ENCODE assay signal across 9 cellular contexts in genomic region chr22:49923445-49923844, GRCh38. TPM values are rescaled to one million over a fixed set of nuclear protein-coding genes. Genes with fewer than 3 reads are reported as not detected.
DNase-seq lines count a peak whose midpoint lies in the region; ATAC-seq, FAIRE-seq and TF ChIP-seq lines count a peak whose summit lies in the region.
"Had no signal": no experiment of that assay in that cellular context is flagged by ENCODE, and none has a peak within 500 bp of the region (broad histone marks: within the 10 kb centered on the region; RNA-seq: fewer than 3 reads in every experiment).

No MANE protein-coding gene starts in this region.

- POLR2A ChIA-PET in activated CD4-positive, alpha-beta T cell treated with anti-CD3 and anti-CD28 coated beads, Interleukin-2, amount 10 ng/mL, durations not matched to agents 7 days and 5 days (lab: Charles Lee): no interaction called here
- POLR2A ChIA-PET in GM12878 (lab: Charles Lee): interaction anchor here (1.4 kb wide), 1 partner anchor 39 kb away, joined by 8 read pairs; no protein-coding TSS in a partner anchor

- H2AFZ ChIP-seq in GM12878 (ENCODE audit: control insufficient read depth, low read depth, low read length) (no peak overlapping the region), neuronal stem cell (ENCODE audit: low read length) (no peak overlapping the region)

- TF ChIP-seq RAD21 in GM12878 (IDR thresholded peaks at IDR 0.05; ENCODE audit: insufficient read depth, low read depth, low read length): peak; percentile 21; the same call in 1 of the 2 replicates

- H3K4me3 ChIP-seq in GM12878: no peak overlapping the region
- no peak overlapping the region for H3K4me3 ChIP-seq in neuronal stem cell (ENCODE audit: low read length in 2 of 2)

- H3K27me3 ChIP-seq in GM12878 (replicated peaks in 1 of 2; ENCODE audit: control insufficient read depth in 2 of 2, insufficient read depth in 2 of 2, low read length in 1 of 2) (no peaks in the 10 kb centered on the region), neuronal stem cell (ENCODE audit: control insufficient read depth in 3 of 3, insufficient read depth in 3 of 3, low read depth in 1 of 3, low read length in 3 of 3) (no peaks in the 10 kb centered on the region)

- H2BK5ac ChIP-seq in neuronal stem cell (ENCODE audit: low read length): no peak overlapping the region

- intact Hi-C loops in GM12878 (cut with micrococcal nuclease; ENCODE audit: unreplicated experiment): no loop called here

- DNase-seq in activated CD4-positive, alpha-beta T cell treated with anti-CD3 and anti-CD28 coated beads, Interleukin-2, amount 10 ng/mL, durations not matched to agents 7 days and 5 days: no peak
- no peak for DNase-seq in activated CD4-positive, alpha-beta T cell treated with anti-CD3 and anti-CD28 coated beads for 4 hours
- DNase-seq in GM12878 (ENCODE audit: low read depth, low spot score) (no peak), neuronal stem cell (ENCODE audit: low spot score) (no peak), progenitor cell of endocrine pancreas (ENCODE audit: low spot score, unreplicated experiment) (no peak)
- DNase-seq: NCI-H446 treated with DMSO at 0.1 percent for 48 hours had no signal

- TF ChIP-seq POLR2A in GM12878 (IDR thresholded peaks at IDR 0.05; ENCODE audit: low read depth, low read length): no peak

- TF ChIP-seq CTCF in GM12878 (IDR thresholded peaks at IDR 0.05 in 2 of 3, conservative IDR thresholded peaks at IDR 0.05 in 1 of 3; ENCODE audit: control insufficient read depth in 2 of 3, extremely low read depth in 1 of 3, insufficient read depth in 1 of 3, low read depth in 3 of 3, low read length in 3 of 3) (peak; percentile 40 to 54 (median 51)), progenitor cell of endocrine pancreas (IDR thresholded peaks at IDR 0.05; ENCODE audit: unreplicated experiment) (no peak)

- no peak overlapping the region for H3K9ac ChIP-seq in GM12878 (ENCODE audit: control insufficient read depth, insufficient read depth, low read length)
- H3K9ac ChIP-seq in neuronal stem cell (ENCODE audit: low read depth, low read length, poor library complexity): no peak overlapping the region

- H3K27ac ChIP-seq in KOPT-K1 (ENCODE audit: low read depth, low read length, poor library complexity, severe bottlenecking) (peak overlapping the region; percentile 78), GM12878 (ENCODE audit: control insufficient read depth, insufficient read depth) (peak overlapping the region; percentile 91), neuronal stem cell (replicated peaks; ENCODE audit: low read length) (no peak overlapping the region)

- in situ Hi-C loops in GM12878 (cut with MboI): loop anchor here (5.0 kb wide), 1 partner anchor 156 kb away; no protein-coding TSS in a partner anchor

- H3K79me1 ChIP-seq in neuronal stem cell (ENCODE audit: low read depth, low read length): peaks cover 2% of the 10 kb centered on the region

- no peak overlapping the region for H2BK120ac ChIP-seq in neuronal stem cell (ENCODE audit: low read depth, low read length)

- SMC1A ChIA-PET in GM12878 (lab: Charles Lee; ENCODE audit: uncharacterized antibody, unreplicated experiment): interaction anchor here (1.2 kb wide), 1 partner anchor 67 kb away, joined by 3 read pairs; no protein-coding TSS in a partner anchor

- no peak overlapping the region for H3K4ac ChIP-seq in neuronal stem cell (ENCODE audit: low read length)

- H3K27ac Mint-ChIP-seq in activated CD4-positive, alpha-beta T cell treated with anti-CD3 and anti-CD28 coated beads, Interleukin-2, amount 10 ng/mL, durations not matched to agents 7 days and 5 days: peak overlapping the region; percentile 46
- H3K27ac Mint-ChIP-seq in progenitor cell of endocrine pancreas: no peak overlapping the region

- no peaks in the 10 kb centered on the region for H3K9me3 ChIP-seq in KOPT-K1 (ENCODE audit: insufficient read depth, low read length, poor library complexity, severe bottlenecking)
- no peaks in the 10 kb centered on the region for H3K9me3 ChIP-seq in GM12878 (replicated peaks; ENCODE audit: control insufficient read depth, insufficient read depth, low read length)
- H3K9me3 ChIP-seq in neuronal stem cell (replicated peaks in 1 of 2; ENCODE audit: control insufficient read depth in 2 of 2, insufficient read depth in 1 of 2, low read depth in 1 of 2, low read length in 2 of 2): peaks cover 0 to 3% of the 10 kb centered on the region in 2 donors

- H2AK5ac ChIP-seq in neuronal stem cell (ENCODE audit: low read depth, low read length): no peak overlapping the region

- H3K36me3 ChIP-seq in KOPT-K1 (ENCODE audit: insufficient read depth, low read length) (peaks cover 14% of the 10 kb centered on the region; the same call in 1 of the 2 replicates), GM12878 (ENCODE audit: control insufficient read depth in 2 of 2, insufficient read depth in 2 of 2, low read length in 1 of 2) (peaks cover 0 to 2% of the 10 kb centered on the region in 2 experiments; a peak in 3 of 4 replicates), neuronal stem cell (replicated peaks in 1 of 2; ENCODE audit: control insufficient read depth in 2 of 2, insufficient read depth in 2 of 2, low read length in 2 of 2) (peaks cover 18% of the 10 kb centered on the region in 2 donors)

- no peak overlapping the region for H3K4me3 Mint-ChIP-seq in activated CD4-positive, alpha-beta T cell treated with anti-CD3 and anti-CD28 coated beads, Interleukin-2, amount 10 ng/mL, durations not matched to agents 7 days and 5 days
- no peak overlapping the region for H3K4me3 Mint-ChIP-seq in progenitor cell of endocrine pancreas (ENCODE audit: low read depth)

- peak; percentile 73 to 93; a peak in 3 of 4 replicates for TF ChIP-seq EP300 in GM12878 (IDR thresholded peaks at IDR 0.05; ENCODE audit: borderline replicate concordance in 1 of 2, control insufficient read depth in 1 of 2, low read depth in 2 of 2, low read length in 2 of 2)

- peaks cover 16% of the 10 kb centered on the region for H3K36me3 Mint-ChIP-seq in activated CD4-positive, alpha-beta T cell treated with anti-CD3 and anti-CD28 coated beads, Interleukin-2, amount 10 ng/mL, durations not matched to agents 7 days and 5 days (ENCODE audit: low read depth)
- H3K36me3 Mint-ChIP-seq in progenitor cell of endocrine pancreas (ENCODE audit: insufficient read depth): peaks cover 4% of the 10 kb centered on the region

- H3K9me3 Mint-ChIP-seq in activated CD4-positive, alpha-beta T cell treated with anti-CD3 and anti-CD28 coated beads, Interleukin-2, amount 10 ng/mL, durations not matched to agents 7 days and 5 days: no peaks in the 10 kb centered on the region
- H3K9me3 Mint-ChIP-seq in progenitor cell of endocrine pancreas (ENCODE audit: low read depth): no peaks in the 10 kb centered on the region

- no peak overlapping the region for H3K18ac ChIP-seq in neuronal stem cell (ENCODE audit: low read length)

- 51% methylated on average over 16 of the region's 16 CpGs for WGBS in GM12878 (ENCODE audit: insufficient coverage, insufficient replicate concordance, low lambda C conversion rate, missing lambda C conversion rate)
- no CpG with 5 or more reads among the region's 16 CpGs for whole genome bisulfite sequencing in neuronal stem cell (ENCODE audit: extremely low coverage in 2 of 2, insufficient read length in 2 of 2, insufficient replicate concordance in 1 of 2), 2 donors

- peak; percentile 7 for FAIRE-seq in GM12878 (lab: Jason Lieb, UNC)

- CTCF ChIA-PET in activated CD4-positive, alpha-beta T cell treated with anti-CD3 and anti-CD28 coated beads, Interleukin-2, amount 10 ng/mL, durations not matched to agents 7 days and 5 days (lab: Charles Lee): no interaction called here
- CTCF ChIA-PET in GM12878 (lab: Yijun Ruan, JAX): interaction anchor here (1.4 kb wide), 1 partner anchor 163 kb away, joined by 3 read pairs; no protein-coding TSS in a partner anchor

- peaks cover 41% of the 10 kb centered on the region for H3K4me1 Mint-ChIP-seq in activated CD4-positive, alpha-beta T cell treated with anti-CD3 and anti-CD28 coated beads, Interleukin-2, amount 10 ng/mL, durations not matched to agents 7 days and 5 days
- peaks cover 3% of the 10 kb centered on the region for H3K4me1 Mint-ChIP-seq in progenitor cell of endocrine pancreas (ENCODE audit: low read depth)

- no peak overlapping the region for H2BK15ac ChIP-seq in neuronal stem cell (ENCODE audit: low read length)

- H2BK12ac ChIP-seq in neuronal stem cell (ENCODE audit: low read length): no peak overlapping the region

- peaks cover 10% of the 10 kb centered on the region for H3K79me2 ChIP-seq in GM12878 (ENCODE audit: control insufficient read depth, insufficient read depth, low read length)

- H3K14ac ChIP-seq in neuronal stem cell (ENCODE audit: low read length): peak overlapping the region; percentile 49

- BruUV-seq in GM12878 (replicated peaks; lab: Mats Ljungman, UMichigan): no TSS peak

- H3K4me2 ChIP-seq in GM12878 (ENCODE audit: control insufficient read depth, insufficient read depth): 0 out of 2 replicates have a peak overlapping the region, but pooled peaks have one; percentile 54
- H3K4me2 ChIP-seq in neuronal stem cell (ENCODE audit: insufficient read depth, low read length, poor library complexity, severe bottlenecking): no peak overlapping the region

- no peaks in the 10 kb centered on the region for H3K27me3 Mint-ChIP-seq in activated CD4-positive, alpha-beta T cell treated with anti-CD3 and anti-CD28 coated beads, Interleukin-2, amount 10 ng/mL, durations not matched to agents 7 days and 5 days
- no peaks in the 10 kb centered on the region for H3K27me3 Mint-ChIP-seq in progenitor cell of endocrine pancreas

- no peak overlapping the region for H4K8ac ChIP-seq in neuronal stem cell (ENCODE audit: low read depth, low read length)

- ATAC-seq in GM12878 (peak; percentile 28), SK-N-SH treated with all-trans-retinoic acid at 6 μM for 48 hours (no peak), HG03045 (IDR thresholded peaks at IDR 0.05; ENCODE audit: unreplicated experiment) (no peak)

- H3K23ac ChIP-seq in neuronal stem cell (ENCODE audit: low read depth, low read length, poor library complexity): no peak overlapping the region

- H3K4me1 ChIP-seq in GM12878 (ENCODE audit: control insufficient read depth, insufficient read depth, low read length) (peaks cover 40% of the 10 kb centered on the region), neuronal stem cell (ENCODE audit: control insufficient read depth in 2 of 2, insufficient read depth in 1 of 2, low read depth in 1 of 2, low read length in 2 of 2) (peaks cover 7 to 11% of the 10 kb centered on the region in 2 donors)

- H4K20me1 ChIP-seq in GM12878 (ENCODE audit: control insufficient read depth, insufficient read depth): no peaks in the 10 kb centered on the region

- H4K91ac ChIP-seq in neuronal stem cell (ENCODE audit: low read depth, low read length, poor library complexity): no peak overlapping the region

- RAD21 ChIA-PET in GM12878 (lab: Charles Lee; ENCODE audit: unreplicated experiment): interaction anchor here (0.7 kb wide), 1 partner anchor 155 kb away, joined by 3 read pairs; no protein-coding TSS in a partner anchor

RNA-seq across cellular contexts. Expression of gene CRELD2, which starts 5.0 kb away (rescaled TPM):
- total RNA-seq in activated CD4-positive, alpha-beta T cell treated with anti-CD3 and anti-CD28 coated beads, Interleukin-2, amount 10 ng/mL, durations not matched to agents 7 days and 5 days: 10 to 100 TPM; 42.4 to 47.9 TPM
- total RNA-seq in GM12878 (2013; cell fraction: nucleolus; rRNA removed): 19.9 and 22.8 TPM in 2 replicates
- total RNA-seq in GM12878 (2014; rRNA removed) (37.9 and 49.5 TPM in 2 replicates), GM12878 (2014; rRNA removed; fragmentation: Illumina TruSeq; extraction: Trizol) (16.1 and 16.5 TPM in 2 replicates), GM12878 (2021) (40.6 and 48.1 TPM in 2 replicates), progenitor cell of endocrine pancreas (42.2 and 42.4 TPM in 2 replicates)
- 17.3 TPM for polyA plus RNA-seq in GM12878 (2011; ENCODE audit: low read depth)
- polyA plus RNA-seq in GM12878 (2011; rRNA removed) (8.4 and 14.0 TPM in 2 replicates), GM12878 (2014; fragmentation: Illumina TruSeq; extraction: Trizol) (3.2 and 11.9 TPM in 2 replicates), GM12878 (2014; fragmentation: Nextera tagmentation; extraction: Ambion mirVana) (10 to 100 TPM in 1 of 2 experiments, 1 to 10 TPM in 1; 9.4 to 15.0 TPM), GM12878 (2014; rRNA removed) (35.7 and 45.0 TPM in 2 replicates), GM12878 (2016; fragmentation: Nextera tagmentation; extraction: Ambion mirVana) (100 to 1,000 TPM in 1 of 2 experiments, 10 to 100 TPM in 1; 97.0 to 111 TPM)
- polyA plus RNA-seq in GM12878 (2011; cell fraction: cytosol; rRNA removed): 22.4 and 29.3 TPM in 2 replicates
- 40.8 and 53.1 TPM in 2 replicates for polyA plus RNA-seq in GM12878 (2011; cell fraction: nucleus; rRNA removed)
- 33.5 and 34.5 TPM in 2 replicates for polyA plus RNA-seq in GM12878 (2012)
- 5.8 and 7.4 TPM in 2 replicates for polyA minus RNA-seq in GM12878 (2011; rRNA and poly(A)+ RNA removed)
- 5.6 TPM in 2 replicates for polyA minus RNA-seq in GM12878 (2011; cell fraction: cytosol; rRNA and poly(A)+ RNA removed)
- 5.1 and 8.7 TPM in 2 replicates for polyA minus RNA-seq in GM12878 (2011; cell fraction: nucleus; rRNA and poly(A)+ RNA removed)
- 12.6 TPM for polyA plus RNA-seq in neuronal stem cell (2013, experiment 1 of 2)
- 12.2 TPM for polyA plus RNA-seq in neuronal stem cell (2013, experiment 2 of 2)

RNA-seq across cellular contexts. Expression of gene ALG12, which starts 5.2 kb away (rescaled TPM):
- 10 to 100 TPM; 21.4 to 28.5 TPM for total RNA-seq in activated CD4-positive, alpha-beta T cell treated with anti-CD3 and anti-CD28 coated beads, Interleukin-2, amount 10 ng/mL, durations not matched to agents 7 days and 5 days
- total RNA-seq in GM12878 (2013; cell fraction: nucleolus; rRNA removed): 43.7 and 49.4 TPM in 2 replicates
- total RNA-seq in GM12878 (2014; rRNA removed) (9.8 and 10.5 TPM in 2 replicates), GM12878 (2014; rRNA removed; fragmentation: Illumina TruSeq; extraction: Trizol) (3.3 and 3.7 TPM in 2 replicates), GM12878 (2021) (15.8 and 16.6 TPM in 2 replicates), progenitor cell of endocrine pancreas (22.0 and 25.7 TPM in 2 replicates)
- 4.7 TPM for polyA plus RNA-seq in GM12878 (2011; ENCODE audit: low read depth)
- polyA plus RNA-seq in GM12878 (2011; rRNA removed) (2.2 and 5.2 TPM in 2 replicates), GM12878 (2014; fragmentation: Illumina TruSeq; extraction: Trizol) (0.79 and 4.3 TPM in 2 replicates), GM12878 (2014; fragmentation: Nextera tagmentation; extraction: Ambion mirVana) (under 1 TPM; 0.22 to 0.37 TPM), GM12878 (2014; rRNA removed) (8.0 and 9.7 TPM in 2 replicates), GM12878 (2016; fragmentation: Nextera tagmentation; extraction: Ambion mirVana) (10 to 100 TPM; 17.9 to 23.4 TPM)
- polyA plus RNA-seq in GM12878 (2011; cell fraction: cytosol; rRNA removed): 7.2 and 10.1 TPM in 2 replicates
- 18.2 and 19.7 TPM in 2 replicates for polyA plus RNA-seq in GM12878 (2011; cell fraction: nucleus; rRNA removed)
- polyA plus RNA-seq in GM12878 (2012): 12.4 and 15.1 TPM in 2 replicates
- polyA minus RNA-seq in GM12878 (2011; rRNA and poly(A)+ RNA removed): 6.0 and 20.6 TPM in 2 replicates
- polyA minus RNA-seq in GM12878 (2011; cell fraction: cytosol; rRNA and poly(A)+ RNA removed): 3.6 and 4.7 TPM in 2 replicates
- polyA minus RNA-seq in GM12878 (2011; cell fraction: nucleus; rRNA and poly(A)+ RNA removed): 3.4 and 4.7 TPM in 2 replicates
- polyA plus RNA-seq in neuronal stem cell (2013, experiment 1 of 2): 9.3 TPM
- polyA plus RNA-seq in neuronal stem cell (2013, experiment 2 of 2): 9.1 TPM

RNA-seq across cellular contexts. Expression of gene PIM3, which starts 37.1 kb away (rescaled TPM):
- total RNA-seq in activated CD4-positive, alpha-beta T cell treated with anti-CD3 and anti-CD28 coated beads, Interleukin-2, amount 10 ng/mL, durations not matched to agents 7 days and 5 days: 10 to 100 TPM; 39.7 to 44.7 TPM
- 27.8 and 36.0 TPM in 2 replicates for total RNA-seq in GM12878 (2013; cell fraction: nucleolus; rRNA removed)
- 44.7 and 51.8 TPM in 2 replicates for total RNA-seq in GM12878 (2014; rRNA removed)
- total RNA-seq in GM12878 (2014; rRNA removed; fragmentation: Illumina TruSeq; extraction: Trizol): 11.0 and 11.9 TPM in 2 replicates
- total RNA-seq in GM12878 (2021): 59.5 and 60.8 TPM in 2 replicates
- 6.5 TPM for polyA plus RNA-seq in GM12878 (2011; ENCODE audit: low read depth)
- 8.6 and 12.4 TPM in 2 replicates for polyA plus RNA-seq in GM12878 (2011; rRNA removed)
- 31.3 and 38.2 TPM in 2 replicates for polyA plus RNA-seq in GM12878 (2011; cell fraction: cytosol; rRNA removed)
- polyA plus RNA-seq in GM12878 (2011; cell fraction: nucleus; rRNA removed): 84.4 and 94.5 TPM in 2 replicates
- polyA plus RNA-seq in GM12878 (2012): 30.9 and 46.0 TPM in 2 replicates
- 2.2 and 6.2 TPM in 2 replicates for polyA plus RNA-seq in GM12878 (2014; fragmentation: Illumina TruSeq; extraction: Trizol)
- polyA plus RNA-seq in GM12878 (2014; fragmentation: Nextera tagmentation; extraction: Ambion mirVana): 1 to 10 TPM in 1 of 2 experiments, under 1 TPM in 1; 0.31 to 1.5 TPM
- 57.0 and 57.8 TPM in 2 replicates for polyA plus RNA-seq in GM12878 (2014; rRNA removed)
- polyA plus RNA-seq in GM12878 (2016; fragmentation: Nextera tagmentation; extraction: Ambion mirVana): 10 to 100 TPM; 12.4 to 34.3 TPM
- polyA minus RNA-seq in GM12878 (2011; rRNA and poly(A)+ RNA removed): 3.9 and 14.1 TPM in 2 replicates
- polyA minus RNA-seq in GM12878 (2011; cell fraction: cytosol; rRNA and poly(A)+ RNA removed): 14.2 and 18.4 TPM in 2 replicates
- 22.6 and 39.2 TPM in 2 replicates for polyA minus RNA-seq in GM12878 (2011; cell fraction: nucleus; rRNA and poly(A)+ RNA removed)
- polyA plus RNA-seq in neuronal stem cell (2013, experiment 1 of 2): 38.0 TPM
- 37.0 TPM for polyA plus RNA-seq in neuronal stem cell (2013, experiment 2 of 2)
- 17.4 and 19.0 TPM in 2 replicates for total RNA-seq in progenitor cell of endocrine pancreas
